28 cellular contexts compared by ENCODE assay signal in the genomic region with DNA sequence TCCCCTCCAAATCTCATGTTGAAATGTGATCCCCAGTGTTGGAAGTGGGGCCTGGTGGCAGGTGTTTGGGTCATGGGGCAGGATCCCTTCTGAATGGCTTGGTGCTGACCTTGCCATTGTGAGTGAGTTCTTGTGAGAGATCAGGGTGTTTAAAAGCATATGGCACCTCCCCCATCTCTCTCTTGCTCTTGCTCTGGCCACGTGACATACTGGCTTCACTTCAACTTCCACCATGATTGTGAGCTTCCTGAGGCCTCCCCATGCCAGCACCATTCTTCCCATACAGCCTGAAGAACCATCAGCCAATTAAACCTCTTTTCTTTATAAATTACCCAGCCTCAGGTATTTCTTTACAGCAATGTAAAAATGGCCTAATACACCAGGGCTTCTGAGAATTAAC.
DNase-seq lines count a peak whose midpoint lies in the region; ATAC-seq, FAIRE-seq and TF ChIP-seq lines count a peak whose summit lies in the region.
"Had no signal": no experiment of that assay in that cellular context is flagged by ENCODE, and none has a peak within 500 bp of the region (broad histone marks: within the 10 kb centered on the region; RNA-seq: fewer than 3 reads in every experiment).

No MANE protein-coding gene starts in this region.

- H3K27ac Mint-ChIP-seq in GM23338 (no peak overlapping the region), immature natural killer cell (no peak overlapping the region)
- H3K27ac Mint-ChIP-seq: B cell; CD4-positive, alpha-beta T cell; CD8-positive, alpha-beta T cell had no signal

- TF ChIP-seq EP300 in H1 (IDR thresholded peaks at IDR 0.05; ENCODE audit: borderline replicate concordance in 1 of 2, low read depth in 2 of 2, low read length in 2 of 2), result no peak

- FAIRE-seq in H1 (lab: Jason Lieb, UNC), result no peak
- FAIRE-seq: A549, D721Med, GM12878, GM12892, GM18507 had no signal

- peaks cover 23% of the 10 kb centered on the region for H3K36me3 Mint-ChIP-seq in GM23338 (ENCODE audit: low read depth)
- H3K36me3 Mint-ChIP-seq in immature natural killer cell, result no peaks in the 10 kb centered on the region
- H3K36me3 Mint-ChIP-seq: CD8-positive, alpha-beta T cell had no signal

- H3K23me2 ChIP-seq in H1 (ENCODE audit: low read depth, low read length), result no peaks in the 10 kb centered on the region

- no peaks in the 10 kb centered on the region for H3K79me1 ChIP-seq in H1 (ENCODE audit: low read depth, low read length)

- H2AFZ ChIP-seq in GM23338 (no peak overlapping the region), H1 (ENCODE audit: low read length) (no peak overlapping the region)

- H3K4me2 ChIP-seq in GM23338 (peak overlapping the region; percentile 48; the same call in 1 of the 2 replicates), H1 (ENCODE audit: insufficient read depth in 1 of 2, low read depth in 2 of 2, low read length in 2 of 2) (no peak overlapping the region)
- H3K4me2 ChIP-seq: A549; BLaER1 treated with 17β-estradiol and CSF1 and Interleukin-3, amounts not matched to agents 10 nM and 100 nM had no signal

- peak overlapping the region; percentile 84 for H2BK20ac ChIP-seq in H1 (ENCODE audit: low read length)

- no peaks in the 10 kb centered on the region for H3F3A ChIP-seq in GM23338 (replicated peaks; ENCODE audit: low read depth)

- peaks cover 47% of the 10 kb centered on the region for H3K4me1 Mint-ChIP-seq in GM23338
- no peaks in the 10 kb centered on the region for H3K4me1 Mint-ChIP-seq in immature natural killer cell
- H3K4me1 Mint-ChIP-seq: B cell had no signal

- H2BK120ac ChIP-seq in H1 (replicated peaks; ENCODE audit: low read depth, low read length), result peak overlapping the region; percentile 30

- H3K79me2 ChIP-seq in GM23338 (replicated peaks; ENCODE audit: insufficient read depth) (no peaks in the 10 kb centered on the region), H1 (ENCODE audit: control insufficient read depth in 1 of 2, insufficient read depth in 2 of 2, low read length in 2 of 2) (no peaks in the 10 kb centered on the region)

- H3K23ac ChIP-seq in H1 (ENCODE audit: insufficient read length), result no peak overlapping the region

- WGBS in H1 (ENCODE audit: extremely low coverage in 1 of 2, insufficient coverage in 1 of 2, insufficient read length in 1 of 2, insufficient replicate concordance in 2 of 2, low coverage in 1 of 2, low lambda C conversion rate in 2 of 2, missing lambda C conversion rate in 1 of 2), 2 experiments, result 75% methylated on average over 1 of the region's 1 CpG; no CpG with 5 or more reads in 1 of the 2 experiments

- no peak for ATAC-seq in GM23338
- no peak for ATAC-seq in GM21423 (IDR thresholded peaks at IDR 0.05; ENCODE audit: unreplicated experiment)
- ATAC-seq in GM19351 (IDR thresholded peaks at IDR 0.05; ENCODE audit: unreplicated experiment), result no peak
- ATAC-seq: A549; CD8-positive, alpha-beta T cell; GM12878 had no signal

- H4K91ac ChIP-seq in H1 (replicated peaks; ENCODE audit: insufficient read length, low read length), result peak overlapping the region; percentile 14

- H3K27me3 Mint-ChIP-seq in GM23338 (ENCODE audit: insufficient read depth, low read depth, poor library complexity) (peaks cover 7% of the 10 kb centered on the region), immature natural killer cell (ENCODE audit: low read depth in 3 of 3) (peaks cover 3 to 6% (median 4%) of the 10 kb centered on the region in 3 donors)

- H2BK5ac ChIP-seq in H1 (ENCODE audit: low read depth, low read length), result peak overlapping the region; percentile 80; the same call in 1 of the 2 replicates

- H2BK15ac ChIP-seq in H1 (ENCODE audit: low read length), result peak overlapping the region; percentile 54

- peak overlapping the region; percentile 91; the same call in 1 of the 2 replicates for H2AK5ac ChIP-seq in H1 (ENCODE audit: low read depth, low read length)

- no peak for TF ChIP-seq CTCF in GM23338 (conservative IDR thresholded peaks at IDR 0.05; ENCODE audit: low read depth in 2 of 2)
- TF ChIP-seq CTCF in H1 (IDR thresholded peaks at IDR 0.05; ENCODE audit: control extremely low read depth in 1 of 3, insufficient read depth in 1 of 3, low read depth in 1 of 3, low read length in 3 of 3), result no peak

- H3K4me3 ChIP-seq in GM23338, result no peak overlapping the region
- no peak overlapping the region for H3K4me3 ChIP-seq in H1 (ENCODE audit: extremely low read depth in 1 of 4, insufficient read depth in 2 of 4, low read depth in 3 of 4, low read length in 4 of 4)
- H3K4me3 ChIP-seq: A549; BLaER1 treated with 17β-estradiol and CSF1 and Interleukin-3, amounts not matched to agents 10 nM and 100 nM; GM12878 had no signal

- TF ChIP-seq RAD21 in H1 (IDR thresholded peaks at IDR 0.05 in 1 of 2, conservative IDR thresholded peaks at IDR 0.05 in 1 of 2; ENCODE audit: low read depth in 2 of 2, low read length in 2 of 2), result no peak

- H3K27me3 ChIP-seq in GM23338 (ENCODE audit: insufficient read depth) (no peaks in the 10 kb centered on the region), H1 (replicated peaks in 1 of 4; ENCODE audit: control insufficient read depth in 3 of 4, extremely low read depth in 1 of 4, insufficient read depth in 3 of 4, low read length in 3 of 4) (no peaks in the 10 kb centered on the region)
- H3K27me3 ChIP-seq: BLaER1 treated with 17β-estradiol and CSF1 and Interleukin-3, amounts not matched to agents 10 nM and 100 nM had no signal

- peak overlapping the region; percentile 28 for H3K18ac ChIP-seq in H1 (ENCODE audit: extremely low read depth, low read length)

- peaks cover 34% of the 10 kb centered on the region for H3K4me1 ChIP-seq in GM23338 (ENCODE audit: insufficient read depth)
- peaks cover 0 to 17% (median 12%) of the 10 kb centered on the region in 4 experiments; a peak in 4 of 7 replicates for H3K4me1 ChIP-seq in H1 (replicated peaks in 1 of 4; ENCODE audit: control insufficient read depth in 3 of 4, insufficient read depth in 4 of 4, low read length in 3 of 4)
- H3K4me1 ChIP-seq: A549 had no signal

- H3K14ac ChIP-seq in H1 (ENCODE audit: insufficient read length), result no peak overlapping the region

- no peak for DNase-seq in GM23338 (ENCODE audit: low spot score)
- DNase-seq in NCI-H69 (lab: John Stamatoyannopoulos, UW), result peak; percentile 38
- no peak for DNase-seq in H1 (ENCODE audit: low read depth in 1 of 2, low spot score in 2 of 2)
- peak; percentile 18 for DNase-seq in left kidney (ENCODE audit: low read depth, low spot score)
- DNase-seq in iPS-NIHi11 (ENCODE audit: low spot score), result no peak
- DNase-seq in immature natural killer cell, result no peak
- DNase-seq: AML-193; Caco-2; Calu3; CD4-positive, alpha-beta T cell; CD8-positive, alpha-beta T cell; DMS153; DMS53; DMS79; DND-41; EL; GDM1 had no signal

- H3K4me3 Mint-ChIP-seq in GM23338 (no peak overlapping the region), immature natural killer cell (no peak overlapping the region)
- H3K4me3 Mint-ChIP-seq: B cell; CD4-positive, alpha-beta T cell; CD8-positive, alpha-beta T cell had no signal

- H3K9me2 ChIP-seq in GM23338 (ENCODE audit: insufficient read depth), result peaks cover 12% of the 10 kb centered on the region

- 0 out of 4 replicates have a peak, but pooled peaks cover 0 to 3% of the 10 kb centered on the region in 2 experiments for H3K9me3 ChIP-seq in H1 (ENCODE audit: insufficient read depth in 2 of 2, low read depth in 1 of 2, low read length in 1 of 2)
- H3K9me3 ChIP-seq: A549, Caco-2 had no signal

- H3K9ac ChIP-seq in H1 (replicated peaks in 1 of 4; ENCODE audit: extremely low read depth in 1 of 4, low read depth in 3 of 4, low read length in 3 of 4), result no peak overlapping the region
- H3K9ac ChIP-seq: BLaER1 treated with 17β-estradiol and CSF1 and Interleukin-3, amounts not matched to agents 10 nM and 100 nM had no signal

- POLR2A ChIA-PET in H1 (lab: Charles Lee; ENCODE audit: partially characterized antibody), result interaction anchor here (1.2 to 3.1 kb wide), 3 partner anchors 11 to 362 kb away, joined by 3 to 27 read pairs (median 5); no protein-coding TSS in a partner anchor

- TF ChIP-seq POLR2A in H1 (IDR thresholded peaks at IDR 0.05; ENCODE audit: control extremely low read depth in 1 of 2, low read depth in 2 of 2, low read length in 2 of 2), result no peak

- H4K20me1 ChIP-seq in GM23338 (replicated peaks; ENCODE audit: insufficient read depth) (no peaks in the 10 kb centered on the region), H1 (replicated peaks in 1 of 2; ENCODE audit: control insufficient read depth in 1 of 2, insufficient read depth in 2 of 2, low read length in 2 of 2) (no peaks in the 10 kb centered on the region)

- H3K9me3 Mint-ChIP-seq in GM23338 (peaks cover 13% of the 10 kb centered on the region), immature natural killer cell (no peaks in the 10 kb centered on the region)
- H3K9me3 Mint-ChIP-seq: CD4-positive, alpha-beta T cell; CD8-positive, alpha-beta T cell had no signal

- no peak overlapping the region for H4K5ac ChIP-seq in H1 (ENCODE audit: insufficient read length, low read depth, low read length)

- H4K8ac ChIP-seq in H1 (ENCODE audit: extremely low read depth, insufficient read depth, low read length), result no peak overlapping the region

- H2BK12ac ChIP-seq in H1 (ENCODE audit: low read depth, low read length), result peak overlapping the region; percentile 72; the same call in 1 of the 2 replicates

- no peak overlapping the region for H3K56ac ChIP-seq in H1 (replicated peaks; ENCODE audit: insufficient read length, low read depth, low read length)

- 0 out of 2 replicates have a peak overlapping the region, but pooled peaks have one; percentile 52 for H3K27ac ChIP-seq in GM23338 (ENCODE audit: low read depth)
- H3K27ac ChIP-seq in H1 (ENCODE audit: low read depth, low read length), result no peak overlapping the region
- H3K27ac ChIP-seq: 22Rv1; A549; BLaER1 treated with 17β-estradiol and CSF1 and Interleukin-3, amounts not matched to agents 10 nM and 100 nM; C4-2B had no signal

- CTCF ChIA-PET in H1 (lab: Charles Lee; ENCODE audit: partially characterized antibody), result interaction anchor here (1.2 to 1.6 kb wide), 2 partner anchors 10 to 66 kb away, joined by 3 to 6 read pairs; no protein-coding TSS in a partner anchor

- H3K36me3 ChIP-seq in GM23338 (ENCODE audit: insufficient read depth) (no peaks in the 10 kb centered on the region), H1 (ENCODE audit: control insufficient read depth in 2 of 4, insufficient read depth in 4 of 4, low read length in 3 of 4) (no peaks in the 10 kb centered on the region)
- H3K36me3 ChIP-seq: BLaER1 treated with 17β-estradiol and CSF1 and Interleukin-3, amounts not matched to agents 10 nM and 100 nM had no signal

- no peak overlapping the region for H3K4ac ChIP-seq in H1 (replicated peaks; ENCODE audit: insufficient read length, low read depth, low read length)

TF ChIP-seq in H1, 55 proteins besides CTCF, POLR2A, EP300 and RAD21:
- TF ChIP-seq, protein P1, sequence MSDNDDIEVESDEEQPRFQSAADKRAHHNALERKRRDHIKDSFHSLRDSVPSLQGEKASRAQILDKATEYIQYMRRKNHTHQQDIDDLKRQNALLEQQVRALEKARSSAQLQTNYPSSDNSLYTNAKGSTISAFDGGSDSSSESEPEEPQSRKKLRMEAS (IDR thresholded peaks at IDR 0.05), result peak; percentile 44
- no peak for TF ChIP-seq GABPA (IDR thresholded peaks at IDR 0.05; ENCODE audit: borderline replicate concordance, insufficient read depth, low read length)
TF ChIP-seq in H1: peak in this region for 1.

Comparison
In these comparisons a context has a peak if more than half of its experiments do, and no peak if none do; other contexts are left out.
1. DNase-seq: peak in NCI-H69 (single experiment) and left kidney (single experiment); none in GM23338 (single experiment), H1 (0 of 2), iPS-NIHi11 (single experiment) and immature natural killer cell (0 of 3).